ENCODE assay signal across 9 cellular contexts in genomic region chr3:182914341-182914740, GRCh38.
A peak's percentile ranks its signal among the peaks of the same experiment; 100 is the strongest.
DNase-seq lines count a peak whose midpoint lies in the region; ATAC-seq and TF ChIP-seq lines count a peak whose summit lies in the region.
"Had no signal": no experiment of that assay in that cellular context is flagged by ENCODE, and none has a peak within 500 bp of the region (broad histone marks: within the 10 kb centered on the region; RNA-seq: fewer than 3 reads in every experiment).

No MANE protein-coding gene starts in this region.

- H3K9me3 ChIP-seq in Caco-2: no peaks in the 10 kb centered on the region; the same call in 1 of the 2 replicates
- H3K9me3 ChIP-seq in psoas muscle: no peaks in the 10 kb centered on the region
- H3K9me3 ChIP-seq: neutrophil had no signal

- no peaks in the 10 kb centered on the region for H3K36me3 ChIP-seq in Caco-2 (ENCODE audit: control insufficient read depth, insufficient read depth, low read length)
- H3K36me3 ChIP-seq in psoas muscle (ENCODE audit: insufficient read depth in 1 of 2, low read depth in 1 of 2): peaks cover 0 to 35% of the 10 kb centered on the region in 2 donors

- H3K9me3 Mint-ChIP-seq in activated T-helper 2 cell treated with anti-CD3 and anti-CD28 coated beads, Interferon-gamma antibody, Interleukin-2, Interleukin-4, amounts not matched to agents 10 μg/mL and 5 μg/mL and 100 μg/mL, durations not matched to agents 14 hours and 24 hours and 36 hours: no peaks in the 10 kb centered on the region
- H3K9me3 Mint-ChIP-seq in Caco-2 (ENCODE audit: unreplicated experiment): no peaks in the 10 kb centered on the region

- no peaks in the 10 kb centered on the region for H3K27me3 Mint-ChIP-seq in activated T-helper 2 cell treated with anti-CD3 and anti-CD28 coated beads, Interferon-gamma antibody, Interleukin-2, Interleukin-4, amounts not matched to agents 10 μg/mL and 5 μg/mL and 100 μg/mL, durations not matched to agents 14 hours and 24 hours and 36 hours (ENCODE audit: low read depth)
- H3K27me3 Mint-ChIP-seq in Caco-2 (ENCODE audit: insufficient read depth, unreplicated experiment): no peaks in the 10 kb centered on the region

- H3K4me3 ChIP-seq in Caco-2 (ENCODE audit: low read depth, low read length) (no peak overlapping the region), psoas muscle (no peak overlapping the region)

- intact Hi-C loops in activated T-helper 2 cell treated with anti-CD3 and anti-CD28 coated beads, Interferon-gamma antibody, Interleukin-2, Interleukin-4, amounts not matched to agents 10 μg/mL and 5 μg/mL and 100 μg/mL, durations not matched to agents 14 hours and 24 hours and 36 hours (cut with micrococcal nuclease): loop anchor here (5.0 kb wide), 1 partner anchor 33 kb away; no protein-coding TSS in a partner anchor
- intact Hi-C loops in Caco-2 (cut with micrococcal nuclease; ENCODE audit: unreplicated experiment): no loop called here
- intact Hi-C loops in psoas muscle (cut with DNase I): loop anchor here (5.0 kb wide), 1 partner anchor 68 kb away; the partner anchor contains the start of gene DCUN1D1 (in 2 of the 2)

- peak overlapping the region; percentile 50 for H3K27ac Mint-ChIP-seq in activated T-helper 2 cell treated with anti-CD3 and anti-CD28 coated beads, Interferon-gamma antibody, Interleukin-2, Interleukin-4, amounts not matched to agents 10 μg/mL and 5 μg/mL and 100 μg/mL, durations not matched to agents 14 hours and 24 hours and 36 hours
- H3K27ac Mint-ChIP-seq in Caco-2 (ENCODE audit: unreplicated experiment): no peak overlapping the region

- CTCF ChIA-PET in Caco-2 (lab: Charles Lee): no interaction called here

- no peak for DNase-seq in activated T-helper 2 cell treated with anti-CD3 and anti-CD28 coated beads, Interferon-gamma antibody, Interleukin-2, Interleukin-4, amounts not matched to agents 10 μg/mL and 5 μg/mL and 100 μg/mL, durations not matched to agents 14 hours and 24 hours and 36 hours (ENCODE audit: low spot score)
- DNase-seq in Caco-2 (no peak), NCI-H226 (no peak), psoas muscle (no peak)
- no peak for DNase-seq in activated effector memory CD4-positive, alpha-beta T cell treated with anti-CD3 and anti-CD28 coated beads, Interleukin-2, amount 50 U/mL, for 16 hours

- H3K36me3 Mint-ChIP-seq in activated T-helper 2 cell treated with anti-CD3 and anti-CD28 coated beads, Interferon-gamma antibody, Interleukin-2, Interleukin-4, amounts not matched to agents 10 μg/mL and 5 μg/mL and 100 μg/mL, durations not matched to agents 14 hours and 24 hours and 36 hours (ENCODE audit: low read depth): peaks cover 46% of the 10 kb centered on the region
- no peaks in the 10 kb centered on the region for H3K36me3 Mint-ChIP-seq in Caco-2 (ENCODE audit: insufficient read depth, unreplicated experiment)

- 77 to 90% (median 85%) methylated on average over 1 of the region's 1 CpG for whole genome bisulfite sequencing in psoas muscle, 3 donors

- ATAC-seq in GM18502 (IDR thresholded peaks at IDR 0.05; ENCODE audit: poor library complexity, unreplicated experiment): peak; percentile 54
- ATAC-seq in GM19468 (IDR thresholded peaks at IDR 0.05; ENCODE audit: extremely low read depth, unreplicated experiment): peak; percentile 33
- peak; percentile 22 for ATAC-seq in HG03108 (IDR thresholded peaks at IDR 0.05; ENCODE audit: unreplicated experiment)
- ATAC-seq in psoas muscle: no peak

- TF ChIP-seq CTCF in Caco-2 (IDR thresholded peaks at IDR 0.05; ENCODE audit: insufficient read depth in 1 of 2, low read depth in 1 of 2, low read length in 1 of 2, severe bottlenecking in 1 of 2, unreplicated experiment in 1 of 2) (no peak), psoas muscle (IDR thresholded peaks at IDR 0.05) (no peak)

- H3K27ac ChIP-seq in psoas muscle: no peak overlapping the region

- H3K4me3 Mint-ChIP-seq in activated T-helper 2 cell treated with anti-CD3 and anti-CD28 coated beads, Interferon-gamma antibody, Interleukin-2, Interleukin-4, amounts not matched to agents 10 μg/mL and 5 μg/mL and 100 μg/mL, durations not matched to agents 14 hours and 24 hours and 36 hours (ENCODE audit: low read depth): peak overlapping the region; percentile 9
- no peak overlapping the region for H3K4me3 Mint-ChIP-seq in Caco-2 (ENCODE audit: unreplicated experiment)

- peaks cover 47% of the 10 kb centered on the region for H3K4me1 Mint-ChIP-seq in activated T-helper 2 cell treated with anti-CD3 and anti-CD28 coated beads, Interferon-gamma antibody, Interleukin-2, Interleukin-4, amounts not matched to agents 10 μg/mL and 5 μg/mL and 100 μg/mL, durations not matched to agents 14 hours and 24 hours and 36 hours (ENCODE audit: low read depth)
- no peaks in the 10 kb centered on the region for H3K4me1 Mint-ChIP-seq in Caco-2 (ENCODE audit: low read depth, unreplicated experiment)

- no peaks in the 10 kb centered on the region for H3K4me1 ChIP-seq in Caco-2
- H3K4me1 ChIP-seq in psoas muscle: peaks cover 16% of the 10 kb centered on the region

- H3K27me3 ChIP-seq in Caco-2 (replicated peaks; ENCODE audit: control insufficient read depth, insufficient read depth, low read length) (no peaks in the 10 kb centered on the region), psoas muscle (ENCODE audit: insufficient read depth in 3 of 3, low read length in 2 of 3) (no peaks in the 10 kb centered on the region)
- H3K27me3 ChIP-seq: neutrophil had no signal

- no TSS peak for BruUV-seq in Caco-2 (replicated peaks; lab: Mats Ljungman, UMichigan)

- POLR2A ChIA-PET in Caco-2 (lab: Charles Lee): no interaction called here

Comparison
In these comparisons a context has a peak if more than half of its experiments do, and no peak if none do; other contexts are left out.
1. ATAC-seq: peak in GM18502 (single experiment), GM19468 (single experiment) and HG03108 (single experiment); none in psoas muscle (0 of 4).